Comparison of ENCODE assay signal across 20 cellular contexts in the genomic region with DNA sequence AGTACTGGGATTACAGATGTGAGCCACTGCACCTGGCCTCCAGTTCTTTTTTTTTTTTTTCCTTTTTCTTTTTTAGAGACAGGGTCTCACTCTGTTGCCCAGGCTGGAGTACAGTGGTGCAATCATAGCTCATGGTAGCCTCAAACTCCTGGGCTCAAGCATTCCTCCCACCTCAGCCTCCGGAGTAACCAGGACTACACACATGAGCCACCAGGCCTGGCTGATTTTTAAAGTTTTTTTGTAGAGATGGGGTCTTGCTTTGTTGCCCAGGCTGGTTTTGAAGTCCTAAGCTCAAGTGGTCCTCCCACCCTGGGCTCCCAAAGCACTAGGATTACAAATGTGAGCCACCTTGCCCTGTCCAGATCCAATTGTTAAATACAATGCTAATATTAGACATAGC. TPM values are rescaled to one million over a fixed set of nuclear protein-coding genes. Genes with fewer than 3 reads are reported as not detected.
DNase-seq lines count a peak whose midpoint lies in the region; ATAC-seq, FAIRE-seq and TF ChIP-seq lines count a peak whose summit lies in the region.
"Had no signal": no experiment of that assay in that cellular context is flagged by ENCODE, and none has a peak within 500 bp of the region (broad histone marks: within the 10 kb centered on the region; RNA-seq: fewer than 3 reads in every experiment).

No MANE protein-coding gene starts in this region.

- H4K20me1 ChIP-seq in HepG2 (ENCODE audit: insufficient read depth, low read length) (0 out of 2 replicates have a peak, but pooled peaks cover 3% of the 10 kb centered on the region), PC-9 (ENCODE audit: insufficient read depth) (peaks cover 25% of the 10 kb centered on the region; the same call in 1 of the 2 replicates)

- POLR2A ChIA-PET in HepG2 (lab: Yijun Ruan, JAX) (no interaction called here), PC-9 (lab: Charles Lee; ENCODE audit: unreplicated experiment) (interaction anchor here (0.6 to 0.7 kb wide), 3 partner anchors 10 to 867 kb away, joined by 3 to 11 read pairs (median 3); partner anchors contain the start of gene CPLX3)

- H3K27ac ChIP-seq in HepG2 (ENCODE audit: extremely low read length, insufficient read depth, low read length) (no peak overlapping the region), right lobe of liver (no peak overlapping the region), PC-9 (peak overlapping the region; percentile 49)
- H3K27ac ChIP-seq: SJSA1, vagina had no signal

- H3K27ac Mint-ChIP-seq in immature natural killer cell: peak overlapping the region; percentile 77 to 93 (median 90)

- peaks cover 4 to 19% (median 7%) of the 10 kb centered on the region in 3 donors for H3K36me3 Mint-ChIP-seq in immature natural killer cell

- no peak overlapping the region for H2AFZ ChIP-seq in HepG2 (ENCODE audit: low read length)
- H2AFZ ChIP-seq in PC-9: no peak overlapping the region

- H3K9me2 ChIP-seq in PC-9 (ENCODE audit: insufficient read depth): no peaks in the 10 kb centered on the region

- intact Hi-C loops in HepG2 (cut with micrococcal nuclease; ENCODE audit: unreplicated experiment): loop anchor here (2.0 kb wide), 1 partner anchor 14 kb away; the partner anchor contains the start of gene ULK3
- intact Hi-C loops in right lobe of liver (cut with DNase I): no loop called here
- intact Hi-C loops in PC-9 (cut with micrococcal nuclease; ENCODE audit: unreplicated experiment): loop anchor here (5.0 kb wide), 1 partner anchor 41 kb away; no protein-coding TSS in a partner anchor

- peaks cover 17% of the 10 kb centered on the region; the same call in 1 of the 2 replicates for H3F3A ChIP-seq in PC-9 (ENCODE audit: insufficient read depth, low read depth)

- TF ChIP-seq EP300 in HepG2 (IDR thresholded peaks at IDR 0.05; ENCODE audit: low read depth in 2 of 2, low read length in 2 of 2) (no peak), HepG2 (CRISPR knock-in tag; IDR thresholded peaks at IDR 0.05; ENCODE audit: borderline replicate concordance) (no peak)

- no peak for TF ChIP-seq RAD21 in HepG2 (CRISPR knock-in tag; IDR thresholded peaks at IDR 0.05)

- no TSS peak for BruUV-seq in HepG2 (replicated peaks; lab: Mats Ljungman, UMichigan)
- BruUV-seq in PC-9 (replicated peaks; lab: Mats Ljungman, UMichigan): no TSS peak

- ATAC-seq in HepG2 (no peak), right lobe of liver (no peak), GM18907 (IDR thresholded peaks at IDR 0.05; ENCODE audit: unreplicated experiment) (no peak)

- peaks cover 12% of the 10 kb centered on the region for H3K79me2 ChIP-seq in HepG2 (ENCODE audit: insufficient read depth, low read length)
- H3K79me2 ChIP-seq in PC-9 (ENCODE audit: low read depth): peaks cover 19% of the 10 kb centered on the region

- H3K9ac ChIP-seq in HepG2 (ENCODE audit: insufficient read depth, low read depth, low read length): no peak overlapping the region

- TF ChIP-seq CTCF in HepG2 (CRISPR knock-in tag; IDR thresholded peaks at IDR 0.05): no peak
- TF ChIP-seq CTCF in right lobe of liver (IDR thresholded peaks at IDR 0.05): no peak
- TF ChIP-seq CTCF in PC-9 (conservative IDR thresholded peaks at IDR 0.05): no peak

- DNase-seq in HepG2 (ENCODE audit: low spot score) (no peak), right lobe of liver (no peak), PC-9 (no peak), immature natural killer cell (no peak), NCI-H526 (lab: John Stamatoyannopoulos, UW) (no peak), Ammon's horn (ENCODE audit: low spot score) (no peak)
- DNase-seq in activated effector memory CD4-positive, alpha-beta T cell treated with anti-CD3 and anti-CD28 coated beads, Interleukin-2, amount 50 U/mL, for 16 hours: no peak
- DNase-seq: caudate nucleus; foreskin melanocyte; GOT3; kidney; mesenchymal stem cell; stimulated activated CD4-positive, alpha-beta T cell treated with anti-CD3 and anti-CD28 coated beads, Interleukin-4, amount 100 ng/mL, for 4 hours had no signal

- no peak for FAIRE-seq in HepG2 (lab: Jason Lieb, UNC)
- FAIRE-seq: kidney had no signal

- CTCF ChIA-PET in HepG2 (lab: Yijun Ruan, JAX; ENCODE audit: low intra/inter-chr PET ratio, low total read pairs): no interaction called here
- CTCF ChIA-PET in PC-9 (lab: Charles Lee): interaction anchor here (1.9 kb wide), 1 partner anchor 45 kb away, joined by 9 read pairs; no protein-coding TSS in a partner anchor

- H3K4me3 ChIP-seq in HepG2 (replicated peaks in 1 of 3; ENCODE audit: insufficient read depth in 1 of 3, low read depth in 2 of 3, low read length in 3 of 3): no peak overlapping the region
- H3K4me3 ChIP-seq in right lobe of liver: no peak overlapping the region
- H3K4me3 ChIP-seq in PC-9: no peak overlapping the region
- H3K4me3 ChIP-seq: SJSA1, vagina had no signal

- no peaks in the 10 kb centered on the region for H3K9me3 Mint-ChIP-seq in immature natural killer cell

- no peaks in the 10 kb centered on the region for H3K27me3 ChIP-seq in HepG2 (ENCODE audit: control insufficient read depth in 1 of 2, insufficient read depth in 2 of 2, low read length in 2 of 2)
- no peaks in the 10 kb centered on the region for H3K27me3 ChIP-seq in right lobe of liver
- no peaks in the 10 kb centered on the region for H3K27me3 ChIP-seq in PC-9 (ENCODE audit: insufficient read depth, low read depth)
- H3K27me3 ChIP-seq: SJSA1, vagina had no signal

- in situ Hi-C loops in HepG2 (cut with HindIII; ENCODE audit: extremely low pct_ligation_motif_present, low pct_unique_long_range_greater_than_20kb): no loop called here

- peak overlapping the region in 2 of 5 donors; percentile 6 to 21 for H3K4me3 Mint-ChIP-seq in immature natural killer cell

- H3K4me1 Mint-ChIP-seq in immature natural killer cell: peaks cover 43 to 46% of the 10 kb centered on the region in 2 donors

- H3K4me2 ChIP-seq in HepG2 (ENCODE audit: low read depth, low read length) (no peak overlapping the region), PC-9 (peak overlapping the region; percentile 55)

- H3K9me3 ChIP-seq in HepG2 (ENCODE audit: low read length) (no peaks in the 10 kb centered on the region), right lobe of liver (no peaks in the 10 kb centered on the region), PC-9 (ENCODE audit: insufficient read depth, low read depth) (no peaks in the 10 kb centered on the region)
- H3K9me3 ChIP-seq: SJSA1, vagina had no signal

- TF ChIP-seq POLR2A in HepG2 (IDR thresholded peaks at IDR 0.05; ENCODE audit: insufficient read depth in 1 of 2, low read depth in 2 of 2, low read length in 2 of 2): no peak
- no peak for TF ChIP-seq POLR2A in right lobe of liver (IDR thresholded peaks at IDR 0.05)

- 100% methylated on average over 1 of the region's 1 CpG for WGBS in HepG2 (ENCODE audit: low lambda C conversion rate)
- WGBS in right lobe of liver (ENCODE audit: insufficient coverage, low coverage, low lambda C conversion rate, missing lambda C conversion rate): no CpG with 5 or more reads among the region's 1 CpG

- H3K27me3 Mint-ChIP-seq in immature natural killer cell (ENCODE audit: low read depth in 3 of 3): no peaks in the 10 kb centered on the region

- H3K4me1 ChIP-seq in HepG2 (ENCODE audit: insufficient read depth, low read length) (peaks cover 20% of the 10 kb centered on the region), right lobe of liver (peaks cover 0 to 5% (median 0%) of the 10 kb centered on the region in 4 donors), PC-9 (replicated peaks; ENCODE audit: insufficient read depth) (peaks cover 21% of the 10 kb centered on the region)
- H3K4me1 ChIP-seq: SJSA1 had no signal

- peaks cover 17 to 31% of the 10 kb centered on the region in 2 experiments; a peak in 4 of 5 replicates for H3K36me3 ChIP-seq in HepG2 (replicated peaks in 1 of 2; ENCODE audit: control insufficient read depth in 1 of 2, insufficient read depth in 2 of 2, low read length in 2 of 2)
- H3K36me3 ChIP-seq in right lobe of liver: peaks cover 0 to 23% (median 11%) of the 10 kb centered on the region in 4 donors
- peaks cover 3% of the 10 kb centered on the region; the same call in 1 of the 2 replicates for H3K36me3 ChIP-seq in PC-9 (ENCODE audit: low read depth)

RNA-seq across cellular contexts. Expression of gene ULK3, which starts 13.6 kb away (rescaled TPM):
- total RNA-seq in HepG2 (2016; rRNA removed; fragmentation: Illumina TruSeq; extraction: Trizol) (8.2 and 15.2 TPM in 2 replicates), right lobe of liver (10 to 100 TPM; 19.7 to 25.1 (median 22.1) TPM), PC-9 (2021) (30.2 and 46.6 TPM in 2 replicates)
- total RNA-seq in HepG2 (2016; cell fraction: cytosol; rRNA removed; fragmentation: Illumina TruSeq; extraction: Trizol; ENCODE audit: low read depth): 7.6 and 8.1 TPM in 2 replicates
- total RNA-seq in HepG2 (2016; cell fraction: insoluble cytoplasmic fraction; rRNA removed; fragmentation: Illumina TruSeq; extraction: Trizol): 8.9 and 14.6 TPM in 2 replicates
- 17.8 and 17.9 TPM in 2 replicates for total RNA-seq in HepG2 (2016; cell fraction: membrane; rRNA removed; fragmentation: Illumina TruSeq; extraction: Trizol)
- total RNA-seq in HepG2 (2016; cell fraction: nucleus; rRNA removed; fragmentation: Illumina TruSeq; extraction: Trizol): 13.8 and 17.0 TPM in 2 replicates
- polyA plus RNA-seq in HepG2 (2011; rRNA removed) (23.7 and 25.1 TPM in 2 replicates), immature natural killer cell (10 to 100 TPM; 26.0 to 48.4 (median 32.0) TPM)
- polyA plus RNA-seq in HepG2 (2011; cell fraction: cytosol; rRNA removed): 10.1 and 12.4 TPM in 2 replicates
- 149 and 163 TPM in 2 replicates for polyA plus RNA-seq in HepG2 (2011; cell fraction: nucleus; rRNA removed)
- polyA plus RNA-seq in HepG2 (2012): 11.8 and 16.1 TPM in 2 replicates
- 9.7 and 10.4 TPM in 2 replicates for polyA plus RNA-seq in HepG2 (2016; cell fraction: cytosol; fragmentation: Illumina TruSeq; extraction: Trizol; ENCODE audit: low read depth)
- polyA plus RNA-seq in HepG2 (2016; cell fraction: insoluble cytoplasmic fraction; fragmentation: Illumina TruSeq; extraction: Trizol; ENCODE audit: low read depth): 7.6 and 10.2 TPM in 2 replicates
- 15.2 and 26.1 TPM in 2 replicates for polyA plus RNA-seq in HepG2 (2016; cell fraction: membrane; fragmentation: Illumina TruSeq; extraction: Trizol; ENCODE audit: low read depth)
- polyA plus RNA-seq in HepG2 (2016; cell fraction: nucleus; fragmentation: Illumina TruSeq; extraction: Trizol; ENCODE audit: insufficient read depth, low read depth): 43.8 and 44.9 TPM in 2 replicates
- 13.8 and 70.3 TPM in 2 replicates for polyA minus RNA-seq in HepG2 (2011; rRNA and poly(A)+ RNA removed; ENCODE audit: low replicate concordance)
- polyA minus RNA-seq in HepG2 (2011; cell fraction: cytosol; rRNA and poly(A)+ RNA removed): 4.8 and 5.1 TPM in 2 replicates
- 11.6 and 13.2 TPM in 2 replicates for polyA minus RNA-seq in HepG2 (2011; cell fraction: nucleus; rRNA and poly(A)+ RNA removed)

RNA-seq across cellular contexts. Expression of gene SCAMP2, which starts 16.6 kb away (rescaled TPM):
- total RNA-seq in HepG2 (2016; rRNA removed; fragmentation: Illumina TruSeq; extraction: Trizol): 23.6 and 34.8 TPM in 2 replicates
- total RNA-seq in HepG2 (2016; cell fraction: cytosol; rRNA removed; fragmentation: Illumina TruSeq; extraction: Trizol; ENCODE audit: low read depth): 9.6 and 11.5 TPM in 2 replicates
- 21.6 and 36.5 TPM in 2 replicates for total RNA-seq in HepG2 (2016; cell fraction: insoluble cytoplasmic fraction; rRNA removed; fragmentation: Illumina TruSeq; extraction: Trizol)
- 19.1 and 19.4 TPM in 2 replicates for total RNA-seq in HepG2 (2016; cell fraction: membrane; rRNA removed; fragmentation: Illumina TruSeq; extraction: Trizol)
- total RNA-seq in HepG2 (2016; cell fraction: nucleus; rRNA removed; fragmentation: Illumina TruSeq; extraction: Trizol): 34.8 and 43.1 TPM in 2 replicates
- polyA plus RNA-seq in HepG2 (2011; rRNA removed): 121 and 137 TPM in 2 replicates
- polyA plus RNA-seq in HepG2 (2011; cell fraction: cytosol; rRNA removed): 79.1 and 105 TPM in 2 replicates
- 60.5 and 61.0 TPM in 2 replicates for polyA plus RNA-seq in HepG2 (2011; cell fraction: nucleus; rRNA removed)
- 46.1 and 60.6 TPM in 2 replicates for polyA plus RNA-seq in HepG2 (2012)
- polyA plus RNA-seq in HepG2 (2016; cell fraction: cytosol; fragmentation: Illumina TruSeq; extraction: Trizol; ENCODE audit: low read depth): 13.9 and 15.3 TPM in 2 replicates
- 40.8 and 49.5 TPM in 2 replicates for polyA plus RNA-seq in HepG2 (2016; cell fraction: insoluble cytoplasmic fraction; fragmentation: Illumina TruSeq; extraction: Trizol; ENCODE audit: low read depth)
- polyA plus RNA-seq in HepG2 (2016; cell fraction: membrane; fragmentation: Illumina TruSeq; extraction: Trizol; ENCODE audit: low read depth): 19.7 and 19.9 TPM in 2 replicates
- polyA plus RNA-seq in HepG2 (2016; cell fraction: nucleus; fragmentation: Illumina TruSeq; extraction: Trizol; ENCODE audit: insufficient read depth, low read depth): 82.6 and 86.5 TPM in 2 replicates
- polyA minus RNA-seq in HepG2 (2011; rRNA and poly(A)+ RNA removed; ENCODE audit: low replicate concordance): 153 and 215 TPM in 2 replicates
- polyA minus RNA-seq in HepG2 (2011; cell fraction: cytosol; rRNA and poly(A)+ RNA removed): 43.0 and 53.0 TPM in 2 replicates
- 19.7 and 32.7 TPM in 2 replicates for polyA minus RNA-seq in HepG2 (2011; cell fraction: nucleus; rRNA and poly(A)+ RNA removed)
- total RNA-seq in right lobe of liver: 10 to 100 TPM; 33.9 to 45.9 (median 41.7) TPM
- total RNA-seq in PC-9 (2021): 84.6 and 87.4 TPM in 2 replicates
- 100 to 1,000 TPM; 115 to 181 (median 141) TPM for polyA plus RNA-seq in immature natural killer cell

RNA-seq across cellular contexts. Expression of gene CPLX3, which starts 30.1 kb away (rescaled TPM):
- total RNA-seq in HepG2 (2016; rRNA removed; fragmentation: Illumina TruSeq; extraction: Trizol): not detected in 2 replicates
- total RNA-seq in HepG2 (2016; cell fraction: cytosol; rRNA removed; fragmentation: Illumina TruSeq; extraction: Trizol; ENCODE audit: low read depth): not detected in 2 replicates
- total RNA-seq in HepG2 (2016; cell fraction: insoluble cytoplasmic fraction; rRNA removed; fragmentation: Illumina TruSeq; extraction: Trizol): not detected in 2 replicates
- not detected in 2 replicates for total RNA-seq in HepG2 (2016; cell fraction: membrane; rRNA removed; fragmentation: Illumina TruSeq; extraction: Trizol)
- total RNA-seq in HepG2 (2016; cell fraction: nucleus; rRNA removed; fragmentation: Illumina TruSeq; extraction: Trizol): not detected in 2 replicates
- polyA plus RNA-seq in HepG2 (2011; rRNA removed): not detected in 2 replicates
- polyA plus RNA-seq in HepG2 (2011; cell fraction: cytosol; rRNA removed): not detected in 2 replicates
- polyA plus RNA-seq in HepG2 (2011; cell fraction: nucleus; rRNA removed): 0.05 TPM in 1 of 2 replicates, not detected in the other
- polyA plus RNA-seq in HepG2 (2012): not detected in 2 replicates
- not detected in 2 replicates for polyA plus RNA-seq in HepG2 (2016; cell fraction: cytosol; fragmentation: Illumina TruSeq; extraction: Trizol; ENCODE audit: low read depth)
- polyA plus RNA-seq in HepG2 (2016; cell fraction: insoluble cytoplasmic fraction; fragmentation: Illumina TruSeq; extraction: Trizol; ENCODE audit: low read depth): not detected in 2 replicates
- polyA plus RNA-seq in HepG2 (2016; cell fraction: membrane; fragmentation: Illumina TruSeq; extraction: Trizol; ENCODE audit: low read depth): not detected in 2 replicates
- not detected in 2 replicates for polyA plus RNA-seq in HepG2 (2016; cell fraction: nucleus; fragmentation: Illumina TruSeq; extraction: Trizol; ENCODE audit: insufficient read depth, low read depth)
- not detected in 2 replicates for polyA minus RNA-seq in HepG2 (2011; rRNA and poly(A)+ RNA removed; ENCODE audit: low replicate concordance)
- polyA minus RNA-seq in HepG2 (2011; cell fraction: cytosol; rRNA and poly(A)+ RNA removed): not detected in 2 replicates
- polyA minus RNA-seq in HepG2 (2011; cell fraction: nucleus; rRNA and poly(A)+ RNA removed): not detected in 2 replicates
- total RNA-seq in right lobe of liver: not detected
- total RNA-seq in PC-9 (2021): not detected in 2 replicates
- not detected for polyA plus RNA-seq in immature natural killer cell
- total RNA-seq: kidney, LHCN-M2, pulmonary artery endothelial cell, SJSA1, vagina had no signal

RNA-seq across cellular contexts. Expression of gene MPI, which starts 33.3 kb away (rescaled TPM):
- 36.9 and 49.7 TPM in 2 replicates for total RNA-seq in HepG2 (2016; rRNA removed; fragmentation: Illumina TruSeq; extraction: Trizol)
- total RNA-seq in HepG2 (2016; cell fraction: cytosol; rRNA removed; fragmentation: Illumina TruSeq; extraction: Trizol; ENCODE audit: low read depth): 14.9 and 19.2 TPM in 2 replicates
- 41.4 and 51.3 TPM in 2 replicates for total RNA-seq in HepG2 (2016; cell fraction: insoluble cytoplasmic fraction; rRNA removed; fragmentation: Illumina TruSeq; extraction: Trizol)
- total RNA-seq in HepG2 (2016; cell fraction: membrane; rRNA removed; fragmentation: Illumina TruSeq; extraction: Trizol): 19.0 and 24.4 TPM in 2 replicates
- total RNA-seq in HepG2 (2016; cell fraction: nucleus; rRNA removed; fragmentation: Illumina TruSeq; extraction: Trizol): 19.5 and 27.2 TPM in 2 replicates
- 63.5 and 66.7 TPM in 2 replicates for polyA plus RNA-seq in HepG2 (2011; rRNA removed)
- polyA plus RNA-seq in HepG2 (2011; cell fraction: cytosol; rRNA removed): 68.2 and 75.7 TPM in 2 replicates
- 79.4 and 82.3 TPM in 2 replicates for polyA plus RNA-seq in HepG2 (2011; cell fraction: nucleus; rRNA removed)
- polyA plus RNA-seq in HepG2 (2012): 35.5 and 45.4 TPM in 2 replicates
- 11.8 and 13.8 TPM in 2 replicates for polyA plus RNA-seq in HepG2 (2016; cell fraction: cytosol; fragmentation: Illumina TruSeq; extraction: Trizol; ENCODE audit: low read depth)
- 52.7 and 54.7 TPM in 2 replicates for polyA plus RNA-seq in HepG2 (2016; cell fraction: insoluble cytoplasmic fraction; fragmentation: Illumina TruSeq; extraction: Trizol; ENCODE audit: low read depth)
- polyA plus RNA-seq in HepG2 (2016; cell fraction: membrane; fragmentation: Illumina TruSeq; extraction: Trizol; ENCODE audit: low read depth): 18.4 and 18.9 TPM in 2 replicates
- polyA plus RNA-seq in HepG2 (2016; cell fraction: nucleus; fragmentation: Illumina TruSeq; extraction: Trizol; ENCODE audit: insufficient read depth, low read depth): 25.9 and 30.1 TPM in 2 replicates
- 129 and 146 TPM in 2 replicates for polyA minus RNA-seq in HepG2 (2011; rRNA and poly(A)+ RNA removed; ENCODE audit: low replicate concordance)
- polyA minus RNA-seq in HepG2 (2011; cell fraction: cytosol; rRNA and poly(A)+ RNA removed): 28.5 and 36.3 TPM in 2 replicates
- polyA minus RNA-seq in HepG2 (2011; cell fraction: nucleus; rRNA and poly(A)+ RNA removed): 54.8 and 73.8 TPM in 2 replicates
- 10 to 100 TPM; 23.5 to 69.7 (median 40.8) TPM for total RNA-seq in right lobe of liver
- 22.5 and 23.0 TPM in 2 replicates for total RNA-seq in PC-9 (2021)
- polyA plus RNA-seq in immature natural killer cell: 10 to 100 TPM; 38.3 to 42.0 (median 40.9) TPM

RNA-seq across cellular contexts. Expression of gene LMAN1L, which starts 43.9 kb away (rescaled TPM):
- total RNA-seq in HepG2 (2016; rRNA removed; fragmentation: Illumina TruSeq; extraction: Trizol) (not detected in 2 replicates), right lobe of liver (not detected), PC-9 (2021) (not detected in 2 replicates)
- not detected in 2 replicates for total RNA-seq in HepG2 (2016; cell fraction: cytosol; rRNA removed; fragmentation: Illumina TruSeq; extraction: Trizol; ENCODE audit: low read depth)
- total RNA-seq in HepG2 (2016; cell fraction: insoluble cytoplasmic fraction; rRNA removed; fragmentation: Illumina TruSeq; extraction: Trizol): not detected in 2 replicates
- not detected in 2 replicates for total RNA-seq in HepG2 (2016; cell fraction: membrane; rRNA removed; fragmentation: Illumina TruSeq; extraction: Trizol)
- total RNA-seq in HepG2 (2016; cell fraction: nucleus; rRNA removed; fragmentation: Illumina TruSeq; extraction: Trizol): not detected in 2 replicates
- polyA plus RNA-seq in HepG2 (2011; rRNA removed) (not detected in 2 replicates), immature natural killer cell (not detected)
- not detected in 2 replicates for polyA plus RNA-seq in HepG2 (2011; cell fraction: cytosol; rRNA removed)
- 0.17 and 0.26 TPM in 2 replicates for polyA plus RNA-seq in HepG2 (2011; cell fraction: nucleus; rRNA removed)
- not detected in 2 replicates for polyA plus RNA-seq in HepG2 (2012)
- polyA plus RNA-seq in HepG2 (2016; cell fraction: cytosol; fragmentation: Illumina TruSeq; extraction: Trizol; ENCODE audit: low read depth): not detected in 2 replicates
- not detected in 2 replicates for polyA plus RNA-seq in HepG2 (2016; cell fraction: insoluble cytoplasmic fraction; fragmentation: Illumina TruSeq; extraction: Trizol; ENCODE audit: low read depth)
- polyA plus RNA-seq in HepG2 (2016; cell fraction: membrane; fragmentation: Illumina TruSeq; extraction: Trizol; ENCODE audit: low read depth): not detected in 2 replicates
- polyA plus RNA-seq in HepG2 (2016; cell fraction: nucleus; fragmentation: Illumina TruSeq; extraction: Trizol; ENCODE audit: insufficient read depth, low read depth): not detected in 2 replicates
- polyA minus RNA-seq in HepG2 (2011; rRNA and poly(A)+ RNA removed; ENCODE audit: low replicate concordance): 0.07 TPM in 1 of 2 replicates, not detected in the other
- not detected in 2 replicates for polyA minus RNA-seq in HepG2 (2011; cell fraction: cytosol; rRNA and poly(A)+ RNA removed)
- polyA minus RNA-seq in HepG2 (2011; cell fraction: nucleus; rRNA and poly(A)+ RNA removed): not detected in 2 replicates
- total RNA-seq: HT-29, kidney, pulmonary artery endothelial cell, SJSA1, vagina had no signal
- polyA plus RNA-seq: neural cell had no signal

Comparison
In these comparisons a context has a peak if more than half of its experiments do, and no peak if none do; other contexts are left out.
1. intact Hi-C loops: an anchor here in HepG2 (2.0 kb wide) and PC-9 (5.0 kb wide); none called in right lobe of liver.